In the genomic region with DNA sequence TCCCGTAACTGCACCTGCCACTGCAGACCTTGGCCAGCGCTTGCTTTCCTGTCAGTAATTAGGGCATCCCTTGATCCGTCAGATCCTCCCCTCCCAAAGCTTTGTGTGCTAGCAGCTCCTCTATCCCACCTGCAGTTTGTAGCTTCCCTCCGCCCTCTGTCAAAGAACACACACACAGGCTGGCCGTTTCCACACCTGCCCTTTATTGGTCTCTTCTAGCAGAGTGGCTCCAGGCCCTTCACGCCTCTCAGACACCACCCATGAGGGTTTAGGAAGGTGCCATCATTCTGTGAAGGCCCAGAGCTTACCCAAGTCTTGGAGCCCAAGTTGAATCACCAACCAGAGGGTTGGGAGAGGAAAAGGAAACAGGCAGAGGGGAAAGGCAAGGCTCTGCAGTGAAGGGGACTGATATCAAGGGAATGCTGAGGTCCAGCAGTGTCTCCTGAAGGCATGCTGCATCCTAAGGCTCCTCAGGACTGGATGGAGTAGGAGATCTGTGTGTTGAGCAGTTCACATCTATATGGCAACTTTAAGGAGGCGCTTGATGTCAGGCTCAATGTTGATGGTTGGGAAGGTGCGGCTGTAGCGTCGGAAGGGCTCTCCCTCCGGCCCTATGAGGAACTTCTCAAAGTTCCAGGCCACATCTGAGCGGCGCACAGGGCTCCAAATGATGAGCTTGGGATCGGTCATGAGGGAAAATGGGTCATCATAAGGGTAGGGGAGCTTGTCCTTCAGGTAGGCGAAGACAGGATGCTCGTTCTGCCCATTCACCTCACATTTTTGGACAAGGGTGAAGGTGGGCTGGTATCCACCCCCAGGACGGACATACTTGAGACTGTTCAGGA, we compare ENCODE assay signal across 10 cellular contexts. TPM values are rescaled to one million over a fixed set of nuclear protein-coding genes. Genes with fewer than 3 reads are reported as not detected.
DNase-seq lines count a peak whose midpoint lies in the region; ATAC-seq, FAIRE-seq and TF ChIP-seq lines count a peak whose summit lies in the region.
"Had no signal": no experiment of that assay in that cellular context is flagged by ENCODE, and none has a peak within 500 bp of the region (broad histone marks: within the 10 kb centered on the region; RNA-seq: fewer than 3 reads in every experiment).

No MANE protein-coding gene starts in this region.

- H3K4me3 ChIP-seq in pancreas = no peak overlapping the region

- no peaks in the 10 kb centered on the region for H3K9me3 ChIP-seq in pancreas

- peak overlapping the region; percentile 45 to 73 for H3K27ac Mint-ChIP-seq in T-cell

- ATAC-seq in T-cell (replicated peaks in 1 of 4) (no peak), pancreas (peak in 2 of 4 donors; percentile 0 to 1), HG03469 (IDR thresholded peaks at IDR 0.05; ENCODE audit: unreplicated experiment) (no peak)

- intact Hi-C loops in pancreas (cut with DNase I) = no loop called here

- H3K4me1 Mint-ChIP-seq in T-cell = peaks cover 79 to 88% (median 85%) of the 10 kb centered on the region in 3 donors

- no peak for FAIRE-seq in pancreas (lab: Jason Lieb, UNC)

- WGBS in pancreas, 2 donors = 80 to 83% methylated on average over 17 of the region's 17 CpGs

- H3K9me3 Mint-ChIP-seq in T-cell = no peaks in the 10 kb centered on the region

- H3K36me3 ChIP-seq in pancreas = peaks cover 0 to under 1% (median 0%) of the 10 kb centered on the region in 3 donors

- peak overlapping the region in 3 of 4 donors; percentile 57 to 79 (median 73) for H3K27ac ChIP-seq in pancreas
- H3K27ac ChIP-seq: HL-60 had no signal

- H3K27me3 ChIP-seq in pancreas = no peaks in the 10 kb centered on the region

- peak; percentile 47 for DNase-seq in activated CD8-positive, alpha-beta memory T cell treated with anti-CD3 and anti-CD28 coated beads for 24 hours
- DNase-seq in activated CD8-positive, alpha-beta memory T cell treated with anti-CD3 and anti-CD28 coated beads, Interleukin-2, amount 50 U/mL, for 48 hours = no peak
- DNase-seq in T-cell = no peak
- peak in 2 of 6 donors; percentile 30 to 51 for DNase-seq in pancreas
- DNase-seq in T1000 (lab: John Stamatoyannopoulos, UW) = no peak
- DNase-seq: NCI-H1092 treated with DMSO at 0.1 percent for 48 hours, Right ventricle myocardium superior had no signal

- H3K4me1 ChIP-seq in pancreas = peaks cover 18 to 62% (median 35%) of the 10 kb centered on the region in 3 donors

- H3K4me3 Mint-ChIP-seq in T-cell = no peak overlapping the region

- no peaks in the 10 kb centered on the region for H3K27me3 Mint-ChIP-seq in T-cell

- POLR2A ChIA-PET in T-cell (lab: Charles Lee) = interaction anchor here in 1 of 2 donors (0.7 kb wide), 1 partner anchor 1037 kb away, joined by 3 read pairs; no protein-coding TSS in a partner anchor

- H3K36me3 Mint-ChIP-seq in T-cell = peaks cover 57% of the 10 kb centered on the region

- no peak for TF ChIP-seq CTCF in pancreas (IDR thresholded peaks at IDR 0.05)

- CTCF ChIA-PET in T-cell (lab: Charles Lee) = interaction anchor here in 1 of 2 donors (0.5 to 1.0 kb wide), 2 partner anchors 12 to 47 kb away, joined by 3 to 5 read pairs; no protein-coding TSS in a partner anchor

RNA-seq across cellular contexts. Expression of a gene that starts 3.4 kb away (rescaled TPM):
- under 1 TPM in 3 of 5 donors, not detected in 2; 0.56 to 0.93 (median 0.89) TPM for total RNA-seq in T-cell
- total RNA-seq in pancreas = 10 to 100 TPM in 2 of 6 donors, 1 to 10 TPM in 4; 2.6 to 41.9 (median 6.8) TPM
- polyA plus RNA-seq in pancreas = 10 to 100 TPM; 14.3 to 19.3 TPM
- total RNA-seq: activated CD8-positive, alpha-beta memory T cell treated with anti-CD3 and anti-CD28 coated beads for 36 hours; Right ventricle myocardium superior had no signal

RNA-seq across cellular contexts. Expression of a gene that starts 24.9 kb away (rescaled TPM):
- total RNA-seq in T-cell (10 to 100 TPM; 57.6 to 99.7 (median 91.1) TPM), pancreas (10 to 100 TPM; 22.7 to 33.2 (median 29.4) TPM)
- polyA plus RNA-seq in pancreas = 10 to 100 TPM; 13.0 to 22.6 TPM

RNA-seq across cellular contexts. Expression of a gene that starts 32.9 kb away (rescaled TPM):
- 1 to 10 TPM; 3.9 to 9.7 (median 4.3) TPM for total RNA-seq in T-cell
- 10 to 100 TPM in 2 of 6 donors, 1 to 10 TPM in 4; 4.6 to 18.8 (median 6.4) TPM for total RNA-seq in pancreas
- polyA plus RNA-seq in pancreas = 10 to 100 TPM in 1 of 2 donors, 1 to 10 TPM in 1; 7.5 to 12.2 TPM

RNA-seq across cellular contexts. Expression of a gene that starts 47.5 kb away (rescaled TPM):
- total RNA-seq in T-cell (10 to 100 TPM in 3 of 5 donors, 1 to 10 TPM in 2; 9.6 to 14.2 (median 10.4) TPM), pancreas (1 to 10 TPM; 4.9 to 9.5 (median 6.7) TPM)
- 1 to 10 TPM; 4.6 to 7.7 TPM for polyA plus RNA-seq in pancreas

RNA-seq across cellular contexts. Expression of a gene that starts 59.5 kb away (rescaled TPM):
- under 1 TPM; 0.07 to 0.13 (median 0.09) TPM for total RNA-seq in T-cell
- total RNA-seq in pancreas = 1 to 10 TPM in 5 of 6 donors, under 1 TPM in 1; 0.73 to 3.4 (median 2.5) TPM
- 1 to 10 TPM; 5.2 to 6.5 TPM for polyA plus RNA-seq in pancreas
